ENCODE assay signal across 5 cellular contexts in the genomic region with DNA sequence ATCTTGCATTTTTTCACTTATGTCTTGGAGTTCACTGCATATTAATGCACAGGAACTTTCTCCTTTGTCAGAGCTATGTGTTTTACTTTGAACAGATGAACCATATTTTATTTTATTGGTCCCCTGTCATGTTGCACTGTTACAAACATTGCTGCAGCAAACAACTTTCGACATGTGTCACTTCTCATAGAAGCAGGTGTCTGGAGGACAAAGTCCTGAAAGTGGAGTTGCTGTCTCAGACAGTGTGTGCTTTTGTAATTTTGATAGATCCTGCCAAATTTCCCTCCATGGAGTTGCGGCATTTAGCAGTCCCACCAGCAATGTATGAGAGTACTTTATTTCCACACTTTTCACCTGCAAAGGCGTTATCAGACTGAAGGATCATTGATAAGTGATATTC. TPM values are rescaled to one million over a fixed set of nuclear protein-coding genes. Genes with fewer than 3 reads are reported as not detected.
DNase-seq lines count a peak whose midpoint lies in the region; ATAC-seq, FAIRE-seq and TF ChIP-seq lines count a peak whose summit lies in the region.
"Not testable (repeated sequence)": the region's sequence is repeated elsewhere in the genome, so short reads cannot be mapped to it uniquely, and the experiment has no call there.

No MANE protein-coding gene starts in this region.

- not testable (repeated sequence) for H3K9me3 Mint-ChIP-seq in activated T-cell treated with anti-CD3 and anti-CD28 coated beads, Interleukin-2, amount 50 U/mL, for 72 hours

- H3K9ac ChIP-seq in liver (ENCODE audit: low read depth in 1 of 2, low read length in 2 of 2), result not testable (repeated sequence)

- not testable (repeated sequence) for H3K27me3 ChIP-seq in liver (ENCODE audit: control insufficient read depth in 4 of 4, insufficient read depth in 4 of 4, low read length in 3 of 4)

- TF ChIP-seq RAD21 in liver (IDR thresholded peaks at IDR 0.05), result not testable (repeated sequence)

- not testable (repeated sequence) for H3K27ac ChIP-seq in liver (ENCODE audit: low read depth in 1 of 2, low read length in 2 of 2)

- H3K4me3 ChIP-seq in liver (ENCODE audit: low read depth in 1 of 3, low read length in 3 of 3); mucosa of descending colon: not testable (repeated sequence)

- H3K4me1 ChIP-seq in liver (ENCODE audit: control insufficient read depth in 4 of 4, insufficient read depth in 4 of 4, low read length in 3 of 4), result not testable (repeated sequence)
- H3K4me1 ChIP-seq in mucosa of descending colon (ENCODE audit: low read depth), result peaks cover 13% of the 10 kb centered on the region

- not testable (repeated sequence) for TF ChIP-seq CTCF in liver (IDR thresholded peaks at IDR 0.05; ENCODE audit: low read depth, low read length, missing input control); mucosa of descending colon (IDR thresholded peaks at IDR 0.05)

- H3K36me3 ChIP-seq in liver (ENCODE audit: control insufficient read depth in 4 of 4, insufficient read depth in 3 of 4, low read depth in 1 of 4, low read length in 3 of 4), result peaks cover 5 to 25% (median 15%) of the 10 kb centered on the region in 4 donors
- peaks cover 12% of the 10 kb centered on the region for H3K36me3 ChIP-seq in mucosa of descending colon (ENCODE audit: low read depth)

- DNase-seq in GM18507 (ENCODE audit: extremely low spot score, insufficient read length, low read depth); activated T-cell treated with anti-CD3 and anti-CD28 coated beads, Interleukin-2, amount 50 U/mL, for 72 hours; left lobe of liver (ENCODE audit: low spot score); mucosa of descending colon: not testable (repeated sequence)

- peak; percentile 21 for FAIRE-seq in GM18507 (lab: Jason Lieb, UNC)

- H3K27me3 Mint-ChIP-seq in activated T-cell treated with anti-CD3 and anti-CD28 coated beads, Interleukin-2, amount 50 U/mL, for 72 hours (ENCODE audit: low read depth), result not testable (repeated sequence)

- intact Hi-C loops in mucosa of descending colon (cut with DNase I, micrococcal nuclease), result not testable (repeated sequence)

- whole genome bisulfite sequencing in liver, result 28% methylated on average over 1 of the region's 3 CpGs

- not testable (repeated sequence) for H3K4me1 Mint-ChIP-seq in activated T-cell treated with anti-CD3 and anti-CD28 coated beads, Interleukin-2, amount 50 U/mL, for 72 hours (ENCODE audit: low read depth)

- H3K9me3 ChIP-seq in liver (ENCODE audit: control insufficient read depth in 4 of 4, low read length in 3 of 4); mucosa of descending colon: not testable (repeated sequence)

- peak overlapping the region; percentile 13 for H3K27ac Mint-ChIP-seq in activated T-cell treated with anti-CD3 and anti-CD28 coated beads, Interleukin-2, amount 50 U/mL, for 72 hours

- ATAC-seq in activated T-cell treated with anti-CD3 and anti-CD28 coated beads, Interleukin-2, amount 50 U/mL, for 72 hours (replicated peaks in 1 of 2), result not testable (repeated sequence)
- ATAC-seq in left lobe of liver (peak; percentile 91), mucosa of descending colon (peak; percentile 67)

- peaks cover 2 to 11% of the 10 kb centered on the region in 2 donors for H3K36me3 Mint-ChIP-seq in activated T-cell treated with anti-CD3 and anti-CD28 coated beads, Interleukin-2, amount 50 U/mL, for 72 hours (ENCODE audit: insufficient read depth in 2 of 2)

- not testable (repeated sequence) for H3K4me3 Mint-ChIP-seq in activated T-cell treated with anti-CD3 and anti-CD28 coated beads, Interleukin-2, amount 50 U/mL, for 72 hours

TF ChIP-seq in liver, 16 proteins besides CTCF, POLR2A, EP300 and RAD21:
- peak in 1 of 2 donors; percentile 35 for TF ChIP-seq HNF4A (conservative IDR thresholded peaks at IDR 0.05)
- TF ChIP-seq SP1 (IDR thresholded peaks at IDR 0.05), result peak; percentile 9

RNA-seq across cellular contexts. Expression of gene PDXDC1, which starts 27.6 kb away (rescaled TPM):
- total RNA-seq in activated T-cell treated with anti-CD3 and anti-CD28 coated beads, Interleukin-2, amount 50 U/mL, for 72 hours, result 10 to 100 TPM; 68.8 to 86.1 TPM
- total RNA-seq in left lobe of liver, result 117 TPM
- total RNA-seq in liver, result 100 to 1,000 TPM in 1 of 2 donors, 10 to 100 TPM in 1; 44.7 to 165 TPM
- polyA plus RNA-seq in liver, result 10 to 100 TPM; 52.4 to 63.7 TPM
- total RNA-seq in mucosa of descending colon, result 100 to 1,000 TPM; 161 to 258 (median 233) TPM

RNA-seq across cellular contexts. Expression of gene NTAN1, which starts 53.4 kb away (rescaled TPM):
- 10 to 100 TPM; 37.8 to 39.1 TPM for total RNA-seq in activated T-cell treated with anti-CD3 and anti-CD28 coated beads, Interleukin-2, amount 50 U/mL, for 72 hours
- 14.6 TPM for total RNA-seq in left lobe of liver
- 10 to 100 TPM; 31.4 to 43.9 TPM for total RNA-seq in liver
- polyA plus RNA-seq in liver, result 10 to 100 TPM; 14.0 to 37.1 TPM
- total RNA-seq in mucosa of descending colon, result 10 to 100 TPM; 28.0 to 45.3 (median 39.8) TPM
